ENCODE assay signal across 26 cellular contexts in genomic region chr21:32976791-32977190, GRCh38. TPM values are rescaled to one million over a fixed set of nuclear protein-coding genes. Genes with fewer than 3 reads are reported as not detected.
"Had no signal": no experiment of that assay in that cellular context is flagged by ENCODE, and none has a peak within 500 bp of the region (broad histone marks: within the 10 kb centered on the region; RNA-seq: fewer than 3 reads in every experiment).

No MANE protein-coding gene starts in this region.

- H3K4me1 ChIP-seq: Peyer's patch, SJSA1 had no signal

- H3K36me3 Mint-ChIP-seq: activated naive CD8-positive, alpha-beta T cell had no signal

- H3K4me3 Mint-ChIP-seq: activated CD8-positive, alpha-beta T cell treated with anti-CD3 and anti-CD28 coated beads, Interleukin-2, amount 10 ng/mL, durations not matched to agents 7 days and 5 days; activated naive CD8-positive, alpha-beta T cell had no signal

- H3K4me3 ChIP-seq: cardiac muscle cell, Peyer's patch, SJSA1 had no signal

- H3K36me3 ChIP-seq: brain microvascular endothelial cell, cardiac muscle cell, Peyer's patch, SJSA1 had no signal

- DNase-seq: activated CD4-positive, alpha-beta T cell treated with anti-CD3 and anti-CD28 coated beads for 48 hours; activated CD4-positive, alpha-beta T cell treated with anti-CD3 and anti-CD28 coated beads, Interleukin-2, amount 50 U/mL, for 4 hours; activated CD8-positive, alpha-beta memory T cell treated with anti-CD3 and anti-CD28 coated beads, Interleukin-2, amount 50 U/mL, for 48 hours; activated CD8-positive, alpha-beta T cell treated with anti-CD3 and anti-CD28 coated beads, Interleukin-2, amount 10 ng/mL, durations not matched to agents 7 days and 5 days; activated T-cell treated with anti-CD3 and anti-CD28 coated beads, Interleukin-2, amount 50 U/mL, for 1 hour; brain microvascular endothelial cell; cerebellar nuclear complex; KG1; NCI-H1092; NCI-H1417 treated with DMSO at 0.1 percent for 48 hours; NCI-H1694; NCI-H2029; NCI-H2107; NCI-H2171 treated with DMSO at 0.1 percent for 48 hours; NCI-H226; NCI-H69; Peyer's patch; SHP77; SW 1271 had no signal

- H3K9me3 ChIP-seq: Peyer's patch, SJSA1 had no signal

- H3K27me3 ChIP-seq: cardiac muscle cell, Peyer's patch had no signal

- H3K27ac Mint-ChIP-seq: activated CD8-positive, alpha-beta T cell treated with anti-CD3 and anti-CD28 coated beads, Interleukin-2, amount 10 ng/mL, durations not matched to agents 7 days and 5 days; activated naive CD8-positive, alpha-beta T cell had no signal

- H3K27ac ChIP-seq: brain microvascular endothelial cell, cardiac muscle cell, Peyer's patch, SJSA1 had no signal

RNA-seq across cellular contexts. Expression of gene OLIG2, which starts 48.9 kb away (rescaled TPM):
- total RNA-seq: activated CD8-positive, alpha-beta T cell treated with anti-CD3 and anti-CD28 coated beads, Interleukin-2, amount 10 ng/mL, durations not matched to agents 7 days and 5 days; LHCN-M2; M059J; NCI-H460; Peyer's patch; SJSA1; T-helper 1 cell treated with Interleukin-12 subunit alpha and Interleukin-12 subunit beta and Interleukin-4 antibody, amounts not matched to agents 30 ng/mL and 1 ng/mL, for 36 hours had no signal
- polyA plus RNA-seq: cardiac muscle cell had no signal
